Comparison of ENCODE assay signal across 21 cellular contexts in the genomic region with DNA sequence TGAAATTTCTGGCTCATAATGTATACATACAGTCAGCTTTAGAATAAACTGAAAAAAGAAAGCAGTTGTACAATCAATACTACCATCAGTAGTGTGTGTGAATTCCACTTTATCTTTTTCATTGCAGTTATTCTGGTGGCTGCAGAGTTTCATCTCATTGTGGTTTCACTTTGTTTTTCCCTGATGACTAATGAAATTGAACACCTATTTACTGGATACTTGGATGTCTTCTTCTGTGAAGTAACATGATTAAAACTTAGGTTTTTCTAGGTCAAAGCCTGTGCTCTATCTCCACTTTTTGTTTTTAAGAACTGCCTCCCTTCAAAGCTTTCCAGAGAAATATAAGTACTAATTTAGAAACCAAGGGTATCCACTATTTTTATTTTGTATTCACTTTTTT.
DNase-seq lines count a peak whose midpoint lies in the region; ATAC-seq, FAIRE-seq and TF ChIP-seq lines count a peak whose summit lies in the region.
"Had no signal": no experiment of that assay in that cellular context is flagged by ENCODE, and none has a peak within 500 bp of the region (broad histone marks: within the 10 kb centered on the region; RNA-seq: fewer than 3 reads in every experiment).

No MANE protein-coding gene starts in this region.

- H3K4me3 ChIP-seq in bronchial epithelial cell (ENCODE audit: low read depth, low read length), result no peak overlapping the region
- H3K4me3 ChIP-seq: SJCRH30, smooth muscle cell had no signal

- no peaks in the 10 kb centered on the region for H3K27me3 ChIP-seq in bronchial epithelial cell (ENCODE audit: control insufficient read depth, insufficient read depth, low read length)

- DNase-seq in EH (ENCODE audit: low read depth), result peak; percentile 52
- peak; percentile 47 for DNase-seq in HT1080 (ENCODE audit: low read depth)
- peak; percentile 24 for DNase-seq in bronchial epithelial cell (ENCODE audit: low read depth)
- peak; percentile 33 for DNase-seq in kidney tubule cell (ENCODE audit: low spot score)
- no peak for DNase-seq in hippocampal formation (lab: John Stamatoyannopoulos, UW)
- DNase-seq in NCI-H2107 treated with DMSO at 0.1 percent for 48 hours (lab: John Stamatoyannopoulos, UW; ENCODE audit: unreplicated experiment), result no peak
- DNase-seq in NCI-H2227 treated with DMSO at 0.1 percent for 48 hours (lab: John Stamatoyannopoulos, UW), result no peak
- DNase-seq: activated CD4-positive, alpha-beta T cell treated with anti-CD3 and anti-CD28 coated beads for 36 hours; activated CD8-positive, alpha-beta memory T cell treated with anti-CD3 and anti-CD28 coated beads for 24 hours; activated naive CD4-positive, alpha-beta T cell treated with anti-CD3 and anti-CD28 coated beads, Interleukin-2, amount 50 U/mL, for 16 hours; aorta; CD8-positive, alpha-beta T cell; NCI-H1048; NCI-H1930; SJCRH30; stimulated activated CD4-positive, alpha-beta T cell treated with anti-CD3 and anti-CD28 coated beads, Interleukin-2, amount 100 ng/mL, for 48 hours; stimulated activated naive CD8-positive, alpha-beta T cell treated with anti-CD3 and anti-CD28 coated beads, Interleukin-15, Interleukin-2, amounts not matched to agents 100 U/mL and 50 U/mL, for 24 hours; T-helper 17 cell had no signal

- no peak for TF ChIP-seq CTCF in bronchial epithelial cell (IDR thresholded peaks at IDR 0.05; ENCODE audit: insufficient read depth, low read length, severe bottlenecking)

- no peak for FAIRE-seq in bronchial epithelial cell (lab: Jason Lieb, UNC)
- FAIRE-seq: GM12892 had no signal

- no peaks in the 10 kb centered on the region for H3K36me3 ChIP-seq in bronchial epithelial cell (ENCODE audit: control insufficient read depth, insufficient read depth, low read length)
- H3K36me3 ChIP-seq: SJCRH30 had no signal

- no peak for ATAC-seq in HG02588 (IDR thresholded peaks at IDR 0.05; ENCODE audit: unreplicated experiment)
- ATAC-seq: activated CD4-positive, alpha-beta T cell treated with anti-CD3 and anti-CD28 coated beads for 36 hours; CD8-positive, alpha-beta T cell; stimulated activated naive CD8-positive, alpha-beta T cell treated with anti-CD3 and anti-CD28 coated beads, Interleukin-15, Interleukin-2, amounts not matched to agents 100 U/mL and 50 U/mL, for 24 hours; T-helper 17 cell had no signal

Comparison
In these comparisons a context has a peak if more than half of its experiments do, and no peak if none do; other contexts are left out.
1. DNase-seq: peak in EH (single experiment), HT1080 (single experiment), bronchial epithelial cell (single experiment) and kidney tubule cell (single experiment); none in hippocampal formation (0 of 2), NCI-H2107 treated with DMSO at 0.1 percent for 48 hours (single experiment) and NCI-H2227 treated with DMSO at 0.1 percent for 48 hours (single experiment).